29 cellular contexts compared by ENCODE assay signal in genomic region chr19:41089955-41090354, GRCh38. TPM values are rescaled to one million over a fixed set of nuclear protein-coding genes. Genes with fewer than 3 reads are reported as not detected.
A peak's percentile ranks its signal among the peaks of the same experiment; 100 is the strongest.
DNase-seq lines count a peak whose midpoint lies in the region; ATAC-seq and TF ChIP-seq lines count a peak whose summit lies in the region.
"Had no signal": no experiment of that assay in that cellular context is flagged by ENCODE, and none has a peak within 500 bp of the region (broad histone marks: within the 10 kb centered on the region; RNA-seq: fewer than 3 reads in every experiment).

No MANE protein-coding gene starts in this region.

- TF ChIP-seq CTCF in CD4-positive, alpha-beta T cell (IDR thresholded peaks at IDR 0.05): no peak
- TF ChIP-seq CTCF in HEK293 (tag by site-specific recombination; IDR thresholded peaks at IDR 0.05): no peak
- TF ChIP-seq CTCF in heart left ventricle (IDR thresholded peaks at IDR 0.05): no peak
- no peak for TF ChIP-seq CTCF in type B pancreatic cell (conservative IDR thresholded peaks at IDR 0.05)

- intact Hi-C loops in CD4-positive, alpha-beta T cell (cut with DNase I, micrococcal nuclease): no loop called here
- intact Hi-C loops in heart left ventricle (cut with DNase I): no loop called here

- no peak overlapping the region for H3K4me3 ChIP-seq in HEK293 (ENCODE audit: low read depth, low read length)
- H3K4me3 ChIP-seq in heart left ventricle: no peak overlapping the region
- H3K4me3 ChIP-seq: cardiac muscle cell, lung, SK-N-MC, upper lobe of right lung had no signal

- no peak for DNase-seq in CD4-positive, alpha-beta T cell
- DNase-seq in effector memory CD8-positive, alpha-beta T cell: peak in 1 of 3 experiments; percentile 16
- peak; percentile 51 for DNase-seq in iPS-NIHi7 (ENCODE audit: extremely low spot score)
- DNase-seq in heart left ventricle: no peak
- DNase-seq in type B pancreatic cell (ENCODE audit: extremely low spot score, unreplicated experiment): no peak
- no peak for DNase-seq in GM19238 (ENCODE audit: insufficient read length, low spot score)
- DNase-seq in DMS53 treated with DMSO at 0.1 percent for 48 hours (lab: John Stamatoyannopoulos, UW; ENCODE audit: unreplicated experiment): no peak
- DNase-seq: ACHN; activated CD4-positive, alpha-beta T cell treated with anti-CD3 and anti-CD28 coated beads for 4 hours; aorta; NCI-H1092 treated with DMSO at 0.1 percent for 48 hours; NCI-H1930; occipital lobe; retina; small intestine; substantia nigra; T-helper 2 cell; upper lobe of right lung had no signal

- H3K27me3 ChIP-seq in CD4-positive, alpha-beta T cell (ENCODE audit: control insufficient read depth, insufficient read depth, low read length): peaks cover 24% of the 10 kb centered on the region
- H3K27me3 ChIP-seq in heart left ventricle: peaks cover 3 to 40% (median 22%) of the 10 kb centered on the region in 9 donors

- H3K27ac Mint-ChIP-seq in CD4-positive, alpha-beta T cell: no peak overlapping the region
- peak overlapping the region; percentile 26 to 85 for H3K27ac Mint-ChIP-seq in effector memory CD8-positive, alpha-beta T cell
- no peak overlapping the region for H3K27ac Mint-ChIP-seq in type B pancreatic cell

- peaks cover 94% of the 10 kb centered on the region for H3K27me3 Mint-ChIP-seq in CD4-positive, alpha-beta T cell
- peaks cover 84 to 100% of the 10 kb centered on the region in 2 donors for H3K27me3 Mint-ChIP-seq in effector memory CD8-positive, alpha-beta T cell
- peaks cover 95% of the 10 kb centered on the region for H3K27me3 Mint-ChIP-seq in type B pancreatic cell

- H3K27ac ChIP-seq in CD4-positive, alpha-beta T cell (ENCODE audit: low read depth, low read length): no peak overlapping the region
- H3K27ac ChIP-seq in HEK293 (ENCODE audit: extremely low read depth, low read depth, low read length) (no peak overlapping the region), heart left ventricle (no peak overlapping the region)
- H3K27ac ChIP-seq: cardiac muscle cell, SK-N-MC, upper lobe of right lung had no signal

- POLR2A ChIA-PET in CD4-positive, alpha-beta T cell (lab: Charles Lee): no interaction called here
- POLR2A ChIA-PET in HEK293 (lab: Yijun Ruan, JAX): no interaction called here

- no peak for ATAC-seq in CD4-positive, alpha-beta T cell (ENCODE audit: poor library complexity)
- ATAC-seq in effector memory CD8-positive, alpha-beta T cell (replicated peaks): no peak
- ATAC-seq in heart left ventricle: no peak
- ATAC-seq: HCT116, upper lobe of right lung had no signal

- no peaks in the 10 kb centered on the region for H3K4me1 Mint-ChIP-seq in CD4-positive, alpha-beta T cell (ENCODE audit: low read depth)
- peaks cover 7 to 9% of the 10 kb centered on the region in 2 donors for H3K4me1 Mint-ChIP-seq in effector memory CD8-positive, alpha-beta T cell (ENCODE audit: low read depth in 2 of 2)
- no peaks in the 10 kb centered on the region for H3K4me1 Mint-ChIP-seq in type B pancreatic cell (ENCODE audit: unreplicated experiment)

- no peak for TF ChIP-seq POLR2A in heart left ventricle (IDR thresholded peaks at IDR 0.05)

- CTCF ChIA-PET in CD4-positive, alpha-beta T cell (lab: Charles Lee): no interaction called here
- CTCF ChIA-PET in HEK293 (lab: Yijun Ruan, JAX): interaction anchor here (0.6 kb wide), 1 partner anchor 74 kb away, joined by 3 read pairs; no protein-coding TSS in a partner anchor

- peak overlapping the region; percentile 49 for H3K4me3 Mint-ChIP-seq in CD4-positive, alpha-beta T cell
- peak overlapping the region; percentile 21 to 40 for H3K4me3 Mint-ChIP-seq in effector memory CD8-positive, alpha-beta T cell
- no peak overlapping the region for H3K4me3 Mint-ChIP-seq in type B pancreatic cell
- H3K4me3 Mint-ChIP-seq: activated naive CD4-positive, alpha-beta T cell treated with anti-CD3 and anti-CD28 coated beads, Interleukin-2, amount 50 U/mL, for 24 hours; IgD-negative memory B cell had no signal

- no peaks in the 10 kb centered on the region for H3K9me3 ChIP-seq in CD4-positive, alpha-beta T cell (ENCODE audit: control insufficient read depth, low read length)
- H3K9me3 ChIP-seq in HEK293 (ENCODE audit: control insufficient read depth, insufficient read depth, low read depth, low read length) (no peaks in the 10 kb centered on the region), heart left ventricle (no peaks in the 10 kb centered on the region)
- H3K9me3 ChIP-seq: upper lobe of right lung had no signal

- no peaks in the 10 kb centered on the region for H3K9me3 Mint-ChIP-seq in CD4-positive, alpha-beta T cell
- H3K9me3 Mint-ChIP-seq in effector memory CD8-positive, alpha-beta T cell: no peaks in the 10 kb centered on the region
- no peaks in the 10 kb centered on the region for H3K9me3 Mint-ChIP-seq in type B pancreatic cell
- H3K9me3 Mint-ChIP-seq: activated naive CD4-positive, alpha-beta T cell treated with anti-CD3 and anti-CD28 coated beads, Interleukin-2, amount 50 U/mL, for 24 hours; IgD-negative memory B cell had no signal

- no peaks in the 10 kb centered on the region for H3K36me3 Mint-ChIP-seq in CD4-positive, alpha-beta T cell (ENCODE audit: low read depth)
- H3K36me3 Mint-ChIP-seq in effector memory CD8-positive, alpha-beta T cell (ENCODE audit: insufficient read depth): peaks cover 17% of the 10 kb centered on the region
- H3K36me3 Mint-ChIP-seq in type B pancreatic cell: no peaks in the 10 kb centered on the region
- H3K36me3 Mint-ChIP-seq: activated naive CD4-positive, alpha-beta T cell treated with anti-CD3 and anti-CD28 coated beads, Interleukin-2, amount 50 U/mL, for 24 hours had no signal

- H3K36me3 ChIP-seq in HEK293 (ENCODE audit: control insufficient read depth in 2 of 2, insufficient read depth in 1 of 2, low read length in 2 of 2) (no peaks in the 10 kb centered on the region), heart left ventricle (no peaks in the 10 kb centered on the region)
- H3K36me3 ChIP-seq: cardiac muscle cell, upper lobe of right lung had no signal

- H3K4me1 ChIP-seq in HEK293 (ENCODE audit: control insufficient read depth, insufficient read depth, low read length) (no peaks in the 10 kb centered on the region), heart left ventricle (no peaks in the 10 kb centered on the region)
- H3K4me1 ChIP-seq: upper lobe of right lung had no signal

- 1 to 4% (median 3%) methylated on average over 9 to 32 of the region's 32 CpGs for WGBS in heart left ventricle, 4 donors

TF ChIP-seq in HEK293, 187 proteins besides CTCF, POLR2A, EP300 and RAD21:
- TF ChIP-seq ZFHX2 (tag by site-specific recombination; conservative IDR thresholded peaks at IDR 0.05) (peak; percentile 30; the same call in 1 of the 2 replicates), ZBTB48 (tag by site-specific recombination; IDR thresholded peaks at IDR 0.05) (no peak), GLIS1 (tag by site-specific recombination; IDR thresholded peaks at IDR 0.05) (0 out of 2 replicates have a peak, but pooled peaks have one; percentile 16)

RNA-seq across cellular contexts. Expression of gene CYP2A13, which starts 1.7 kb away (rescaled TPM):
- total RNA-seq in CD4-positive, alpha-beta T cell: not detected
- total RNA-seq in heart left ventricle (not detected), type B pancreatic cell (ENCODE audit: low replicate concordance) (not detected in 2 replicates)
- not detected for polyA plus RNA-seq in heart left ventricle
- total RNA-seq: aorta, cardiac muscle cell, fibroblast of lung, glomerular endothelial cell, occipital lobe, upper lobe of right lung had no signal
- polyA plus RNA-seq: aorta, BJ, cardiac muscle cell, fibroblast of lung, IgD-negative memory B cell, keratinocyte, small intestine had no signal

RNA-seq across cellular contexts. Expression of gene CYP2F1, which starts 24.3 kb away (rescaled TPM):
- total RNA-seq in CD4-positive, alpha-beta T cell: under 1 TPM; 0.47 to 0.96 TPM
- not detected for total RNA-seq in heart left ventricle
- not detected for polyA plus RNA-seq in heart left ventricle
- not detected in 2 replicates for total RNA-seq in type B pancreatic cell (ENCODE audit: low replicate concordance)
- total RNA-seq: aorta, cardiac muscle cell, fibroblast of lung, glomerular endothelial cell, occipital lobe, upper lobe of right lung had no signal
- polyA plus RNA-seq: aorta, BJ, cardiac muscle cell, fibroblast of lung, IgD-negative memory B cell, keratinocyte, small intestine had no signal

Comparison
In these comparisons a context has a peak if more than half of its experiments do, and no peak if none do; other contexts are left out.
1. H3K27ac Mint-ChIP-seq: peak in effector memory CD8-positive, alpha-beta T cell (2 of 2); none in CD4-positive, alpha-beta T cell (single experiment) and type B pancreatic cell (single experiment).